In the genomic region with DNA sequence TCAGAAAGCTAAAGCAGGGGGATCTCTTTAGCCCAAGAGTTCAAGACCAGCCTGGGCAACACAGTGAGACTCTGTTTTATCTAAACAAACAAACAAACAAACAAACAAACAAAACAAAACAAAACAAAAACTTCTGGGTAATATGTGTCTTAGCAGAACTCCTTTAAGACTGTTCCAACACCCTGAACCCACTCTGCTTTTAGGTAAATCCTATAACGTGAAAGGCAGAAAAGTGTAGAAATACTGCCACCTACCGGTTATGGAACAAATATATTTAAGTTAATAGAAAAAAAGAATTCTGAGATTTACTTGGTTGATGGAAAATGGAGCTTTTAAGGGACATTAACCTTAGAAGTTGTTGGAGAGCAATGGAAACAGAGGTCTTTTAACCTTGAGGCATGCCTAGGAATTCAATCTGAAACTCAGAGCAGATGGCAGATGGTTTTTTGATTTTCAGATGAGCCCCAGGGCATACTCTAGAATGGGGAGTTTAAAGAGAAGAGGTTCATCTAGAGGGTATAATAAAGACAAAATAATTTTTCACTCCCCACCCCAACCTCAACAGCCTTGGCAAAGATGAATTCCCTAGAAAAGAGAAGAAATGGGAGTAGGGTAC, we compare ENCODE assay signal across 9 cellular contexts. TPM values are rescaled to one million over a fixed set of nuclear protein-coding genes. Genes with fewer than 3 reads are reported as not detected.
DNase-seq lines count a peak whose midpoint lies in the region; ATAC-seq and TF ChIP-seq lines count a peak whose summit lies in the region.
"Had no signal": no experiment of that assay in that cellular context is flagged by ENCODE, and none has a peak within 500 bp of the region (broad histone marks: within the 10 kb centered on the region; RNA-seq: fewer than 3 reads in every experiment).

No MANE protein-coding gene starts in this region.

- H3K4me3 Mint-ChIP-seq in activated naive CD8-positive, alpha-beta T cell treated with anti-CD3 and anti-CD28 coated beads for 36 hours, result no peak overlapping the region
- H3K4me3 Mint-ChIP-seq: activated T-cell treated with anti-CD3 and anti-CD28 coated beads, Interleukin-2, amount 50 U/mL, for 4 hours had no signal

- H3K4me1 Mint-ChIP-seq in activated naive CD8-positive, alpha-beta T cell treated with anti-CD3 and anti-CD28 coated beads for 36 hours, result no peaks in the 10 kb centered on the region

- H3K27ac Mint-ChIP-seq in activated naive CD8-positive, alpha-beta T cell treated with anti-CD3 and anti-CD28 coated beads for 36 hours, result no peak overlapping the region

- H3K9me3 Mint-ChIP-seq in activated naive CD8-positive, alpha-beta T cell treated with anti-CD3 and anti-CD28 coated beads for 36 hours, result peaks cover 6% of the 10 kb centered on the region

- TF ChIP-seq POLR2A in NB4 (IDR thresholded peaks at IDR 0.05; ENCODE audit: extremely low read depth, insufficient read length), result no peak

- no peaks in the 10 kb centered on the region for H3K27me3 Mint-ChIP-seq in activated naive CD8-positive, alpha-beta T cell treated with anti-CD3 and anti-CD28 coated beads for 36 hours

- in situ Hi-C loops in SK-MEL-5 (cut with HindIII; ENCODE audit: low pct_unique_long_range_greater_than_20kb, low sequenced_read_pairs), result no loop called here

- TF ChIP-seq CTCF in NB4 (IDR thresholded peaks at IDR 0.05; ENCODE audit: low read depth, low read length), result peak; percentile 27
- no peak for TF ChIP-seq CTCF in omental fat pad (IDR thresholded peaks at IDR 0.05)

- peaks cover 6% of the 10 kb centered on the region for H3K36me3 Mint-ChIP-seq in activated naive CD8-positive, alpha-beta T cell treated with anti-CD3 and anti-CD28 coated beads for 36 hours

- ATAC-seq in omental fat pad (ENCODE audit: low FRiP score), result peak; percentile 44

- no peak overlapping the region for H3K4me3 ChIP-seq in NB4 (ENCODE audit: low read depth, low read length)

- peak; percentile 55 to 88 (median 80) for DNase-seq in NCI-H1417 (lab: John Stamatoyannopoulos, UW)
- DNase-seq in NCI-H1417 treated with DMSO at 0.1 percent for 48 hours (lab: John Stamatoyannopoulos, UW), result no peak
- peak; percentile 77 for DNase-seq in NB4 (ENCODE audit: low read depth)
- peak; percentile 75 for DNase-seq in SK-MEL-5 (ENCODE audit: low read depth, low spot score)
- DNase-seq in fibroblast of gingiva (ENCODE audit: low read depth), result peak; percentile 50
- no peak for DNase-seq in omental fat pad (ENCODE audit: low spot score)
- no peak for DNase-seq in stimulated activated CD4-positive, alpha-beta T cell treated with anti-CD3 and anti-CD28 coated beads, Interleukin-12 subunit alpha, Interleukin-12 subunit beta, amount 100 ng/mL, for 4 hours
- DNase-seq in activated naive CD8-positive, alpha-beta T cell treated with anti-CD3 and anti-CD28 coated beads for 36 hours, result no peak
- DNase-seq: activated T-cell treated with anti-CD3 and anti-CD28 coated beads, Interleukin-2, amount 50 U/mL, for 4 hours had no signal

RNA-seq across cellular contexts. Expression of gene SOD2, which starts 38.5 kb away (rescaled TPM):
- 108 and 109 TPM in 2 replicates for total RNA-seq in SK-MEL-5 (2014; rRNA removed; shearing (Covaris generic))
- 30.6 and 85.7 TPM in 2 replicates for polyA plus RNA-seq in SK-MEL-5 (2015; cell fraction: cytosol; rRNA removed)
- polyA plus RNA-seq in SK-MEL-5 (2015; cell fraction: nucleus; rRNA removed), result 18.8 and 19.9 TPM in 2 replicates
- 1,000 to 10,000 TPM in 2 of 4 donors, 100 to 1,000 TPM in 2; 455 to 1,833 (median 1,242) TPM for total RNA-seq in omental fat pad
- total RNA-seq in activated naive CD8-positive, alpha-beta T cell treated with anti-CD3 and anti-CD28 coated beads for 36 hours, result 100 to 1,000 TPM; 112 to 122 TPM

Comparison
In these comparisons a context has a peak if more than half of its experiments do, and no peak if none do; other contexts are left out.
1. DNase-seq: peak in NCI-H1417 (3 of 3), NB4 (single experiment), SK-MEL-5 (single experiment) and fibroblast of gingiva (single experiment); none in NCI-H1417 treated with DMSO at 0.1 percent for 48 hours (single experiment), omental fat pad (single experiment), stimulated activated CD4-positive, alpha-beta T cell treated with anti-CD3 and anti-CD28 coated beads, Interleukin-12 subunit alpha, Interleukin-12 subunit beta, amount 100 ng/mL, for 4 hours (single experiment) and activated naive CD8-positive, alpha-beta T cell treated with anti-CD3 and anti-CD28 coated beads for 36 hours (single experiment).